22 cellular contexts compared by ENCODE assay signal in the genomic region with DNA sequence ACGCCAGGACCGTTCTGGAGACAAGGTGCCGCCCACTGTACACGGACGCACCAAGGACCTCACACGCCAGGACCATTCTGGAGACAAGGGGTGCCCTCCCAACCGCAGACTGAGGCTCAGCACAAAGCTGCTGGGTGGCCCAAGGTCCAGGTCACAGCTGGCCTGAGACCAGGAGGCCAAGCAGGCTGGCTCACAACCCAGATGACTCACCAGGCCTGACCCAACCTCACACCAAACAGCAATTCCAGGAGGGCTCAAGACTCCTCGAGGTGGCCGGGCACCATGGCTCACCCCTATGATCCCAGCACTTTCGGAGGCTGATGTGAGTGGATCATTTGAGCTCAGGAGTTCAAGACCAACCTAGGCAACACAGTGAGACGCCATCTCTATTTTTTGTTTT. TPM values are rescaled to one million over a fixed set of nuclear protein-coding genes. Genes with fewer than 3 reads are reported as not detected.
A peak's percentile ranks its signal among the peaks of the same experiment; 100 is the strongest.
DNase-seq lines count a peak whose midpoint lies in the region; ATAC-seq, FAIRE-seq and TF ChIP-seq lines count a peak whose summit lies in the region.
"Had no signal": no experiment of that assay in that cellular context is flagged by ENCODE, and none has a peak within 500 bp of the region (broad histone marks: within the 10 kb centered on the region; RNA-seq: fewer than 3 reads in every experiment).

No MANE protein-coding gene starts in this region.

- H3K9ac ChIP-seq in liver (ENCODE audit: low read depth in 1 of 2, low read length in 2 of 2), result no peak overlapping the region

- peaks cover 53% of the 10 kb centered on the region for H3K36me3 Mint-ChIP-seq in stimulated activated naive CD8-positive, alpha-beta T cell treated with anti-CD3 and anti-CD28 coated beads, Interleukin-15, Interleukin-2, amounts not matched to agents 100 ng/mL and 50 ng/mL, for 24 hours (ENCODE audit: low read depth)
- H3K36me3 Mint-ChIP-seq: natural killer cell had no signal

- peak; percentile 18 for FAIRE-seq in bronchial epithelial cell (lab: Jason Lieb, UNC)
- FAIRE-seq: GM18507, GM19239, urothelium cell line had no signal

- H3K4me1 Mint-ChIP-seq in stimulated activated naive CD8-positive, alpha-beta T cell treated with anti-CD3 and anti-CD28 coated beads, Interleukin-15, Interleukin-2, amounts not matched to agents 100 ng/mL and 50 ng/mL, for 24 hours (ENCODE audit: low read depth), result peaks cover 84% of the 10 kb centered on the region
- H3K4me1 Mint-ChIP-seq in stimulated activated naive CD8-positive, alpha-beta T cell treated with anti-CD3 and anti-CD28 coated beads, Interleukin-15, amount 100 ng/mL, for 72 hours, result peaks cover 88% of the 10 kb centered on the region

- H3K9me3 Mint-ChIP-seq in stimulated activated naive CD8-positive, alpha-beta T cell treated with anti-CD3 and anti-CD28 coated beads, Interleukin-15, Interleukin-2, amounts not matched to agents 100 ng/mL and 50 ng/mL, for 24 hours, result no peaks in the 10 kb centered on the region
- H3K9me3 Mint-ChIP-seq in stimulated activated naive CD8-positive, alpha-beta T cell treated with anti-CD3 and anti-CD28 coated beads, Interleukin-15, amount 100 ng/mL, for 72 hours, result no peaks in the 10 kb centered on the region
- H3K9me3 Mint-ChIP-seq: activated naive CD8-positive, alpha-beta T cell treated with anti-CD3 and anti-CD28 coated beads, Interleukin-2, amount 10 ng/mL, durations not matched to agents 7 days and 5 days; natural killer cell had no signal

- WGBS in liver, result 92% methylated on average over 11 of the region's 11 CpGs

- H3K9me3 ChIP-seq in liver (ENCODE audit: control insufficient read depth in 4 of 4, low read length in 3 of 4), result no peaks in the 10 kb centered on the region
- H3K9me3 ChIP-seq: Caco-2 had no signal

- TF ChIP-seq CTCF in bronchial epithelial cell (IDR thresholded peaks at IDR 0.05; ENCODE audit: insufficient read depth, low read length, severe bottlenecking) (no peak), liver (IDR thresholded peaks at IDR 0.05; ENCODE audit: low read depth, low read length, missing input control) (no peak)

- H3K4me1 ChIP-seq in liver (ENCODE audit: control insufficient read depth in 4 of 4, insufficient read depth in 4 of 4, low read length in 3 of 4), result peaks cover 13 to 41% (median 27%) of the 10 kb centered on the region in 4 donors
- H3K4me1 ChIP-seq: Caco-2 had no signal

- no peak overlapping the region for H3K4me3 Mint-ChIP-seq in stimulated activated naive CD8-positive, alpha-beta T cell treated with anti-CD3 and anti-CD28 coated beads, Interleukin-15, Interleukin-2, amounts not matched to agents 100 ng/mL and 50 ng/mL, for 24 hours
- no peak overlapping the region for H3K4me3 Mint-ChIP-seq in stimulated activated naive CD8-positive, alpha-beta T cell treated with anti-CD3 and anti-CD28 coated beads, Interleukin-15, amount 100 ng/mL, for 72 hours
- H3K4me3 Mint-ChIP-seq: activated naive CD8-positive, alpha-beta T cell treated with anti-CD3 and anti-CD28 coated beads, Interleukin-2, amount 10 ng/mL, durations not matched to agents 7 days and 5 days; natural killer cell had no signal

- no peak for ATAC-seq in stimulated activated naive CD8-positive, alpha-beta T cell treated with anti-CD3 and anti-CD28 coated beads, Interleukin-15, amount 100 ng/mL, for 72 hours
- ATAC-seq: left colon, natural killer cell, sciatic nerve had no signal

- peak overlapping the region; percentile 19 for H3K27ac Mint-ChIP-seq in stimulated activated naive CD8-positive, alpha-beta T cell treated with anti-CD3 and anti-CD28 coated beads, Interleukin-15, Interleukin-2, amounts not matched to agents 100 ng/mL and 50 ng/mL, for 24 hours
- H3K27ac Mint-ChIP-seq in stimulated activated naive CD8-positive, alpha-beta T cell treated with anti-CD3 and anti-CD28 coated beads, Interleukin-15, amount 100 ng/mL, for 72 hours, result no peak overlapping the region
- H3K27ac Mint-ChIP-seq: natural killer cell had no signal

- DNase-seq in stimulated activated naive CD8-positive, alpha-beta T cell treated with anti-CD3 and anti-CD28 coated beads, Interleukin-15, amount 100 ng/mL, for 72 hours, result no peak
- DNase-seq in bronchial epithelial cell (ENCODE audit: low read depth) (no peak), Kasumi-1 (lab: John Stamatoyannopoulos, UW) (no peak), anterior cingulate cortex (lab: John Stamatoyannopoulos, UW) (no peak), NCI-H2196 (lab: John Stamatoyannopoulos, UW; ENCODE audit: unreplicated experiment) (no peak)
- DNase-seq in activated naive CD4-positive, alpha-beta T cell (lab: John Stamatoyannopoulos, UW), result no peak
- DNase-seq: ACHN; activated naive CD8-positive, alpha-beta T cell treated with anti-CD3 and anti-CD28 coated beads, Interleukin-2, amount 10 ng/mL, durations not matched to agents 7 days and 5 days; Caco-2; cerebellar nuclear complex; GDM1; left colon; natural killer cell; NCI-H526; stimulated activated CD4-positive, alpha-beta T cell treated with anti-CD3 and anti-CD28 coated beads, Interleukin-4, amount 100 ng/mL, for 24 hours had no signal

- no peak overlapping the region for H3K27ac ChIP-seq in liver (ENCODE audit: low read depth in 1 of 2, low read length in 2 of 2)
- H3K27ac ChIP-seq: hepatocyte had no signal

- H3K27me3 Mint-ChIP-seq in stimulated activated naive CD8-positive, alpha-beta T cell treated with anti-CD3 and anti-CD28 coated beads, Interleukin-15, Interleukin-2, amounts not matched to agents 100 ng/mL and 50 ng/mL, for 24 hours, result no peaks in the 10 kb centered on the region
- no peaks in the 10 kb centered on the region for H3K27me3 Mint-ChIP-seq in stimulated activated naive CD8-positive, alpha-beta T cell treated with anti-CD3 and anti-CD28 coated beads, Interleukin-15, amount 100 ng/mL, for 72 hours
- H3K27me3 Mint-ChIP-seq: activated naive CD8-positive, alpha-beta T cell treated with anti-CD3 and anti-CD28 coated beads, Interleukin-2, amount 10 ng/mL, durations not matched to agents 7 days and 5 days had no signal

- peaks cover 11% of the 10 kb centered on the region for H3K36me3 ChIP-seq in bronchial epithelial cell (ENCODE audit: control insufficient read depth, insufficient read depth, low read length)
- peaks cover 3 to 12% (median 8%) of the 10 kb centered on the region in 4 donors for H3K36me3 ChIP-seq in liver (ENCODE audit: control insufficient read depth in 4 of 4, insufficient read depth in 3 of 4, low read depth in 1 of 4, low read length in 3 of 4)

- H3K27me3 ChIP-seq in bronchial epithelial cell (ENCODE audit: control insufficient read depth, insufficient read depth, low read length), result no peaks in the 10 kb centered on the region
- H3K27me3 ChIP-seq in liver (ENCODE audit: control insufficient read depth in 4 of 4, insufficient read depth in 4 of 4, low read length in 3 of 4), result no peaks in the 10 kb centered on the region
- H3K27me3 ChIP-seq: hepatocyte had no signal

- no peak overlapping the region for H3K4me3 ChIP-seq in bronchial epithelial cell (ENCODE audit: low read depth, low read length)
- no peak overlapping the region for H3K4me3 ChIP-seq in liver (ENCODE audit: low read depth in 1 of 3, low read length in 3 of 3)
- H3K4me3 ChIP-seq: hepatocyte had no signal

- no peak for TF ChIP-seq RAD21 in liver (IDR thresholded peaks at IDR 0.05)

TF ChIP-seq in liver, 16 proteins besides CTCF, POLR2A, EP300 and RAD21:
- TF ChIP-seq JUND (IDR thresholded peaks at IDR 0.05) (peak; percentile 26), FOXA2 (IDR thresholded peaks at IDR 0.05) (no peak), HNF4A (conservative IDR thresholded peaks at IDR 0.05) (peak in 1 of 2 donors; percentile 40)

RNA-seq across cellular contexts. Expression of gene BRD1, which starts 14.8 kb away (rescaled TPM):
- 18.2 and 28.0 TPM in 2 replicates for total RNA-seq in bronchial epithelial cell
- total RNA-seq in liver, result 10 to 100 TPM; 15.7 to 20.7 TPM
- 1 to 10 TPM; 3.3 to 7.5 TPM for polyA plus RNA-seq in liver

RNA-seq across cellular contexts. Expression of gene ZBED4, which starts 40.8 kb away (rescaled TPM):
- total RNA-seq in bronchial epithelial cell (14.0 and 15.7 TPM in 2 replicates), liver (10 to 100 TPM in 1 of 2 donors, 1 to 10 TPM in 1; 6.5 to 10.3 TPM)
- polyA plus RNA-seq in liver, result 1 to 10 TPM; 2.1 to 3.0 TPM
